In the genomic region with DNA sequence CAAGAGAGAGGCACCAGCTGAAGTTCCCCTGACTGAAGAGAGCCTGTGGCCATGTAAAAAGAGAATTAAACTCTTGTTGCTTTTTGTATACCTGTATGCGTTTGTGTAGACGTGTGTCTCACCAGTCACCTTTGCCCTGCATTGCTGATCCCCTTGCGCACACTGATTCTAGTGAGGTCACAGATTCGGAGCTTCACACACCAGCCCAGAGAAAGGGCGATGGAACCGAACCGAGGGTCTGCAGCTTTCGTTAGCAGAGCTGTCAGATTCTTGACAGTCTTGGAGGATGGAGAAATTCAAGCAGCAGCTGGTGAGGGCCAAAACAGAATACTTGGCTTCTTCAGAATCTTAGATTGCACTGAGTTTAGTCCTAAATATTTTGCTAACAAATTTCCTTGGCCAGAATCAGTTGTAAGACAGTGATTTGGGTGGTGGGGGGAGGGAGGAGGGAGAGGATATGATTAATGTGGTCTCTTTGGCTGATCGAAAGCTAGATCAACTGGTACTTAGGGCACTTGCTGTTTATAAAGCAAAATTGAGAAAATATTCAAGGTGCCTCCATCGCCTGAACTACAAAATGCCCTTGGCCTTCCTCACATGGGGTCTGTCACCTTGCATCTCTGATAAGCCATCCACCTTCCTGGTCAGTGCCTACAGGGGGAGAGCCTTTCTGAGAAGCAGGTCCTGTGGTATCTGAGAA, we compare ENCODE assay signal across 12 cellular contexts.
A peak's percentile ranks its signal among the peaks of the same experiment; 100 is the strongest.
DNase-seq lines count a peak whose midpoint lies in the region; TF ChIP-seq lines count a peak whose summit lies in the region.
"Had no signal": no experiment of that assay in that cellular context is flagged by ENCODE, and none has a peak within 500 bp of the region (broad histone marks: within the 10 kb centered on the region; RNA-seq: fewer than 3 reads in every experiment).

No MANE protein-coding gene starts in this region.

- H3K27me3 Mint-ChIP-seq in Calu3 (ENCODE audit: unreplicated experiment) (no peaks in the 10 kb centered on the region), osteocyte (ENCODE audit: unreplicated experiment) (no peaks in the 10 kb centered on the region)

- H4K20me1 ChIP-seq in MM.1S (ENCODE audit: insufficient read depth, low read length), result no peaks in the 10 kb centered on the region

- H3K9me3 Mint-ChIP-seq in Calu3 (ENCODE audit: low read depth, unreplicated experiment) (no peaks in the 10 kb centered on the region), osteocyte (ENCODE audit: unreplicated experiment) (no peaks in the 10 kb centered on the region)

- H3K9me3 ChIP-seq in MM.1S (replicated peaks; ENCODE audit: insufficient read depth, low read length) (no peaks in the 10 kb centered on the region), duodenal mucosa (ENCODE audit: control insufficient read depth in 1 of 2, low read length in 2 of 2) (no peaks in the 10 kb centered on the region)

- intact Hi-C loops in Calu3 (cut with micrococcal nuclease; ENCODE audit: unreplicated experiment), result no loop called here

- no peak overlapping the region for H3K4me2 ChIP-seq in MM.1S (ENCODE audit: low read depth, low read length)

- H3F3A ChIP-seq in MM.1S (ENCODE audit: insufficient read depth, low read length), result peaks cover 37% of the 10 kb centered on the region

- no peaks in the 10 kb centered on the region for H3K79me2 ChIP-seq in MM.1S (ENCODE audit: low read length)

- DNase-seq in Calu3 (no peak), MM.1S (no peak), osteocyte (ENCODE audit: extremely low spot score, unreplicated experiment) (no peak), NCI-H69 (lab: John Stamatoyannopoulos, UW) (no peak), occipital lobe (lab: John Stamatoyannopoulos, UW) (no peak), iPS-NIHi7 (ENCODE audit: extremely low spot score) (no peak)
- DNase-seq: activated CD4-positive, alpha-beta T cell treated with anti-CD3 and anti-CD28 coated beads for 1 hour; KBM-7; NCI-H2171 treated with DMSO at 0.1 percent for 48 hours; SHP77; stimulated activated CD4-positive, alpha-beta T cell treated with anti-CD3 and anti-CD28 coated beads, Interleukin-1b, Interleukin-23, amount 100 ng/mL, for 48 hours had no signal

- H3K4me1 Mint-ChIP-seq in Calu3 (ENCODE audit: low read depth, unreplicated experiment), result peaks cover 30% of the 10 kb centered on the region
- H3K4me1 Mint-ChIP-seq in osteocyte (ENCODE audit: unreplicated experiment), result peaks cover 37% of the 10 kb centered on the region

- H3K27ac ChIP-seq in MM.1S (ENCODE audit: low read length), result peak overlapping the region; percentile 48; the same call in 1 of the 2 replicates
- H3K27ac ChIP-seq in duodenal mucosa (ENCODE audit: low read depth, low read length), result peak overlapping the region; percentile 68

- H3K4me3 Mint-ChIP-seq in Calu3 (ENCODE audit: low read depth, unreplicated experiment) (no peak overlapping the region), osteocyte (ENCODE audit: unreplicated experiment) (no peak overlapping the region)

- H3K4me3 ChIP-seq in MM.1S (ENCODE audit: low read length), result no peak overlapping the region
- no peak overlapping the region for H3K4me3 ChIP-seq in duodenal mucosa (ENCODE audit: low read depth in 1 of 2, low read length in 2 of 2)

- H3K36me3 Mint-ChIP-seq in Calu3 (ENCODE audit: insufficient read depth, unreplicated experiment), result peaks cover 8% of the 10 kb centered on the region
- peaks cover 29% of the 10 kb centered on the region for H3K36me3 Mint-ChIP-seq in osteocyte (ENCODE audit: unreplicated experiment)

- no peak for TF ChIP-seq CTCF in Calu3 (IDR thresholded peaks at IDR 0.05; ENCODE audit: unreplicated experiment)
- no peak for TF ChIP-seq CTCF in MM.1S (IDR thresholded peaks at IDR 0.05; ENCODE audit: low read length)
- TF ChIP-seq CTCF in osteocyte (IDR thresholded peaks at IDR 0.05), result no peak

- H3K9ac ChIP-seq in MM.1S (ENCODE audit: low read length), result no peak overlapping the region
- no peak overlapping the region for H3K9ac ChIP-seq in duodenal mucosa (ENCODE audit: low read depth in 1 of 2, low read length in 2 of 2)

- H3K4me1 ChIP-seq in MM.1S (ENCODE audit: low read length) (peaks cover 26% of the 10 kb centered on the region), duodenal mucosa (ENCODE audit: control insufficient read depth in 1 of 2, insufficient read depth in 2 of 2, low read length in 2 of 2) (peaks cover 26 to 34% of the 10 kb centered on the region in 2 donors)

- no peaks in the 10 kb centered on the region for H3K27me3 ChIP-seq in MM.1S (replicated peaks; ENCODE audit: insufficient read depth, low read length)
- H3K27me3 ChIP-seq in duodenal mucosa (ENCODE audit: control insufficient read depth in 1 of 2, insufficient read depth in 2 of 2, low read length in 2 of 2), result no peaks in the 10 kb centered on the region

- no peaks in the 10 kb centered on the region for H3K9me2 ChIP-seq in MM.1S (replicated peaks; ENCODE audit: insufficient read depth, low read length)

- CTCF ChIA-PET in Calu3 (lab: Charles Lee), result no interaction called here

- H3K27ac Mint-ChIP-seq in Calu3 (ENCODE audit: unreplicated experiment) (peak overlapping the region; percentile 69), osteocyte (ENCODE audit: unreplicated experiment) (peak overlapping the region; percentile 94)

- H3K36me3 ChIP-seq in MM.1S (replicated peaks; ENCODE audit: insufficient read depth, low read length), result peaks cover 12% of the 10 kb centered on the region
- peaks cover 5 to 25% of the 10 kb centered on the region in 2 donors for H3K36me3 ChIP-seq in duodenal mucosa (ENCODE audit: control insufficient read depth in 1 of 2, insufficient read depth in 2 of 2, low read length in 2 of 2)

- BruUV-seq in Calu3 (replicated peaks; lab: Mats Ljungman, UMichigan), result no TSS peak

- H2AFZ ChIP-seq in MM.1S (ENCODE audit: low read length), result no peak overlapping the region
